In genomic region chr20:33992923-33993799, GRCh38 we compare ENCODE assay signal across 8 cellular contexts. TPM values are rescaled to one million over a fixed set of nuclear protein-coding genes. Genes with fewer than 3 reads are reported as not detected.
A peak's percentile ranks its signal among the peaks of the same experiment; 100 is the strongest.
DNase-seq lines count a peak whose midpoint lies in the region; ATAC-seq, FAIRE-seq and TF ChIP-seq lines count a peak whose summit lies in the region.

No MANE protein-coding gene starts in this region.

- H3K27me3 ChIP-seq in BE2C (no peaks in the 10 kb centered on the region), kidney epithelial cell (ENCODE audit: control insufficient read depth, insufficient read depth, low read length) (no peaks in the 10 kb centered on the region)

- TF ChIP-seq CTCF in BE2C (IDR thresholded peaks at IDR 0.05; ENCODE audit: low read depth, low read length) (no peak), choroid plexus epithelial cell (conservative IDR thresholded peaks at IDR 0.05; ENCODE audit: low read depth, low read length) (no peak), kidney epithelial cell (IDR thresholded peaks at IDR 0.05; ENCODE audit: insufficient read depth, low read length, poor library complexity, severe bottlenecking) (no peak)

- POLR2A ChIA-PET in activated CD4-positive, alpha-beta T cell treated with anti-CD3 and anti-CD28 coated beads for 36 hours (lab: Charles Lee) = interaction anchor here (0.5 to 1.8 kb wide), 15 partner anchors 11 to 503 kb away, joined by 3 to 15 read pairs (median 4); partner anchors contain the start of genes CBFA2T2, CHMP4B, EIF2S2 and PXMP4

- peaks cover 51% of the 10 kb centered on the region for H3K4me1 Mint-ChIP-seq in activated CD4-positive, alpha-beta T cell treated with anti-CD3 and anti-CD28 coated beads for 36 hours

- peak overlapping the region; percentile 97 for H3K4me3 Mint-ChIP-seq in activated CD4-positive, alpha-beta T cell treated with anti-CD3 and anti-CD28 coated beads for 36 hours

- peak; percentile 69 for ATAC-seq in HG03442 (IDR thresholded peaks at IDR 0.05; ENCODE audit: unreplicated experiment)
- peak; percentile 87 for ATAC-seq in activated CD4-positive, alpha-beta T cell treated with anti-CD3 and anti-CD28 coated beads for 36 hours

- peak; percentile 94 for FAIRE-seq in GM19239 (lab: Jason Lieb, UNC)

- no peaks in the 10 kb centered on the region for H3K9me3 Mint-ChIP-seq in activated CD4-positive, alpha-beta T cell treated with anti-CD3 and anti-CD28 coated beads for 36 hours (ENCODE audit: low read depth)

- H3K27me3 Mint-ChIP-seq in activated CD4-positive, alpha-beta T cell treated with anti-CD3 and anti-CD28 coated beads for 36 hours = no peaks in the 10 kb centered on the region

- CTCF ChIA-PET in activated CD4-positive, alpha-beta T cell treated with anti-CD3 and anti-CD28 coated beads for 36 hours (lab: Charles Lee) = interaction anchor here (0.5 to 2.0 kb wide), 8 partner anchors 8 to 612 kb away, joined by 3 to 7 read pairs (median 3); no protein-coding TSS in a partner anchor

- peaks cover 24% of the 10 kb centered on the region for H3K36me3 Mint-ChIP-seq in activated CD4-positive, alpha-beta T cell treated with anti-CD3 and anti-CD28 coated beads for 36 hours (ENCODE audit: low read depth)

- no peaks in the 10 kb centered on the region for H3K36me3 ChIP-seq in BE2C
- peaks cover 1% of the 10 kb centered on the region for H3K36me3 ChIP-seq in kidney epithelial cell (ENCODE audit: control insufficient read depth, insufficient read depth, low read length)

- H3K27ac Mint-ChIP-seq in activated CD4-positive, alpha-beta T cell treated with anti-CD3 and anti-CD28 coated beads for 36 hours = peak overlapping the region; percentile 97

- H3K4me3 ChIP-seq in BE2C (ENCODE audit: low read depth, low read length) (peak overlapping the region; percentile 97), choroid plexus epithelial cell (ENCODE audit: low read depth, low read length) (peak overlapping the region; percentile 80), kidney epithelial cell (ENCODE audit: low read depth, low read length) (peak overlapping the region; percentile 92)

- H3K9me3 ChIP-seq in BE2C = no peaks in the 10 kb centered on the region

- peak; percentile 100 for DNase-seq in BE2C
- peak; percentile 79 for DNase-seq in GM19239 (ENCODE audit: insufficient read length, low spot score)
- peak; percentile 100 for DNase-seq in NCI-H510A treated with DMSO at 0.1 percent for 48 hours (lab: John Stamatoyannopoulos, UW)
- DNase-seq in activated CD4-positive, alpha-beta T cell treated with anti-CD3 and anti-CD28 coated beads for 36 hours = peak; percentile 100
- peak; percentile 99 for DNase-seq in choroid plexus epithelial cell (ENCODE audit: low read depth)
- peak; percentile 92 for DNase-seq in kidney epithelial cell (ENCODE audit: low read depth)
- peak; percentile 99 for DNase-seq in stimulated activated CD4-positive, alpha-beta T cell treated with anti-CD3 and anti-CD28 coated beads, Interleukin-15, amount 100 ng/mL, for 24 hours

- no peaks in the 10 kb centered on the region; the same call in 1 of the 2 replicates for H3K4me1 ChIP-seq in BE2C

- intact Hi-C loops in activated CD4-positive, alpha-beta T cell treated with anti-CD3 and anti-CD28 coated beads for 36 hours (cut with DNase I, micrococcal nuclease) = loop anchor here (1.0 to 10.0 kb wide), 26 partner anchors 115 to 1962 kb away; partner anchors contain the start of genes CHMP4B (in 2 of the 2), EIF2S2 (in 2 of the 2), SNTA1 (in 2 of the 2) and ACSS2 (in 1 of the 2)

RNA-seq across cellular contexts. Expression of gene RALY, which starts 0.6 kb away (rescaled TPM):
- polyA plus RNA-seq in BE2C (2012; ENCODE audit: insufficient read depth, insufficient read length, low read depth) = 150 TPM
- total RNA-seq in activated CD4-positive, alpha-beta T cell treated with anti-CD3 and anti-CD28 coated beads for 36 hours = 100 to 1,000 TPM; 139 to 152 TPM
- 119 and 138 TPM in 2 replicates for total RNA-seq in kidney epithelial cell

Comparison
In these comparisons a context has a peak if more than half of its experiments do, and no peak if none do; other contexts are left out.
1. Peak in every context shown above with its lines: DNase-seq, ATAC-seq and H3K4me3 ChIP-seq.